ENCODE assay signal across 25 cellular contexts in the genomic region with DNA sequence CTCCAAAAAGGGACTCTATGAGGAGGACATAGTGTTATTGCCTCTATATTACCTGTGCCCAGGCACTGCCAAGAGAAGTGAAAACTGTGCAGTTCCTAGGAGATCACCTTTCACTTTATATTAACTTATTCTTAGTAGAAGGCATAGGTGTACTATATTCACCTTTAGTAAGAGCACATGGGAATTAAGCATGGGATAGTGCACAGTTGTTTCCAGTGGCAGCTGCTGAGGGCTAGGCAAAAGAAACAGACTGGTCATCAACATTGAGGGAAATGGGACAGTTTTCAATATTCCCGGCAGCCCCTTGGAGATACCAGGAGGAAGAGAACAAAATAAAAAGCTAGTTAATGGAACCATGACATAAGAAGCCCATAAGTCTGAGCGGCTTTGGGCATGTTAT.
"Had no signal": no experiment of that assay in that cellular context is flagged by ENCODE, and none has a peak within 500 bp of the region (broad histone marks: within the 10 kb centered on the region; RNA-seq: fewer than 3 reads in every experiment).

No MANE protein-coding gene starts in this region.

- H3K36me3 Mint-ChIP-seq: mesothelial cell of epicardium, naive B cell had no signal

- H3K9me3 Mint-ChIP-seq: immature natural killer cell; mesothelial cell of epicardium; naive B cell; stimulated activated naive CD8-positive, alpha-beta T cell treated with anti-CD3 and anti-CD28 coated beads, Interleukin-15, Interleukin-2, amounts not matched to agents 100 ng/mL and 50 ng/mL, for 24 hours had no signal

- H3K4me1 Mint-ChIP-seq: nephron, neural crest cell had no signal

- FAIRE-seq: islet of Langerhans, kidney, urothelium cell line had no signal

- H3K27me3 Mint-ChIP-seq: naive B cell; stimulated activated naive CD8-positive, alpha-beta T cell treated with anti-CD3 and anti-CD28 coated beads, Interleukin-15, Interleukin-2, amounts not matched to agents 100 ng/mL and 50 ng/mL, for 24 hours had no signal

- ATAC-seq: left colon, left lung, right cardiac atrium, sciatic nerve, upper lobe of right lung had no signal

- H3K4me3 Mint-ChIP-seq: immature natural killer cell; mesothelial cell of epicardium; nephron; neural crest cell; stimulated activated naive CD8-positive, alpha-beta T cell treated with anti-CD3 and anti-CD28 coated beads, Interleukin-15, Interleukin-2, amounts not matched to agents 100 ng/mL and 50 ng/mL, for 24 hours had no signal

- H3K27ac Mint-ChIP-seq: mesothelial cell of epicardium; nephron; stimulated activated naive CD8-positive, alpha-beta T cell treated with anti-CD3 and anti-CD28 coated beads, Interleukin-15, Interleukin-2, amounts not matched to agents 100 ng/mL and 50 ng/mL, for 24 hours had no signal

- DNase-seq: heart left ventricle; hypothalamus; immature natural killer cell; kidney; left colon; left lung; mesendoderm; naive B cell; nucleus accumbens; retina; right cardiac atrium; stimulated activated CD4-positive, alpha-beta T cell treated with anti-CD3 and anti-CD28 coated beads, Interleukin-12 subunit alpha, Interleukin-12 subunit beta, amount 100 ng/mL, for 4 hours; stimulated activated CD4-positive, alpha-beta T cell treated with anti-CD3 and anti-CD28 coated beads, Interleukin-15, amount 100 ng/mL, for 24 hours; stimulated activated CD4-positive, alpha-beta T cell treated with anti-CD3 and anti-CD28 coated beads, Interleukin-2, amount 100 ng/mL, for 24 hours; stimulated activated CD4-positive, alpha-beta T cell treated with anti-CD3 and anti-CD28 coated beads, Interleukin-4, amount 100 ng/mL, for 1 hour; stimulated activated naive CD4-positive, alpha-beta T cell; tibial artery; upper lobe of right lung had no signal
